In the genomic region with DNA sequence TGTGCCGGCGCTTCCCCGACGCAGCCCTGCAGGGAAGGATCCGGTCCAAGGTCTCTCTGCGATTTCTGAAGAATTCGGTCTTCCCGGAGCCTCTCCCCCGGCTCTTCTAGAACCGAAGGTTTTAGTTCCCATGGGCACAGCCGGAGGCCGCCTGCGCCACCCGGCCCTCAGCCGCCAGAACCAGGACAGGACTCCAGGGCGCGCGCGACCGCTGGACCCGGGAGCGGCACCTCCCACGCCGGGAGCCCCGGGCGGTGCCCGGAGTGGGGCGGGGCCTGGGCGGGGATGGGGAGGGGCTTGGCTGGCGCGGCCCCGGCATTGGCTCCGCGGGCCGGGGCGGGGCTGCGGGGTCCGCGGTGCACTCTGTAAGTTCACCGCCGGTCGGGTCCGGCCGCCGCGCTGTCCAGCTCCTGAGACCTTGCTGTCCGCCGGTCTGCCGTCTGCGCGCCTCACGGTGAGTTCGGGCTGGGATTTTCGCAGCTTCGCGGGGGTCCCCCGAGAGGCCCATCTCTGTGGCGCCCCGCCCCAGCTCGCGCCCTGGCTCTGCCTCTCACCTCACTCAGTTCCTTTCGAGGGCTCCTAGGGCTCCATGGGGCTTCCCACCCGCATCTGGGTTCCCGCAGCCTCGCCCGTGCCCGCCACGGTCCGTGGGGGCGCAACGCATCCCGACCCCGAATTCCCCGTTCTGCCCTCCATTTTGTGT, we compare ENCODE assay signal across 1 cellular context.
A peak's percentile ranks its signal among the peaks of the same experiment; 100 is the strongest.
TF ChIP-seq lines count a peak whose summit lies in the region.

A gene with protein sequence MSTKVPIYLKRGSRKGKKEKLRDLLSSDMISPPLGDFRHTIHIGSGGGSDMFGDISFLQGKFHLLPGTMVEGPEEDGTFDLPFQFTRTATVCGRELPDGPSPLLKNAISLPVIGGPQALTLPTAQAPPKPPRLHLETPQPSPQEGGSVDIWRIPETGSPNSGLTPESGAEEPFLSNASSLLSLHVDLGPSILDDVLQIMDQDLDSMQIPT (plus strand): TSS at position 366 of the 703 bp plus-strand sequence. CDS start 6,033 bp downstream, outside the sequence.

TF ChIP-seq in HepG2, 621 proteins besides CTCF, POLR2A, EP300 and RAD21 (continued from another document and continues in another):
- TF ChIP-seq, protein P1, sequence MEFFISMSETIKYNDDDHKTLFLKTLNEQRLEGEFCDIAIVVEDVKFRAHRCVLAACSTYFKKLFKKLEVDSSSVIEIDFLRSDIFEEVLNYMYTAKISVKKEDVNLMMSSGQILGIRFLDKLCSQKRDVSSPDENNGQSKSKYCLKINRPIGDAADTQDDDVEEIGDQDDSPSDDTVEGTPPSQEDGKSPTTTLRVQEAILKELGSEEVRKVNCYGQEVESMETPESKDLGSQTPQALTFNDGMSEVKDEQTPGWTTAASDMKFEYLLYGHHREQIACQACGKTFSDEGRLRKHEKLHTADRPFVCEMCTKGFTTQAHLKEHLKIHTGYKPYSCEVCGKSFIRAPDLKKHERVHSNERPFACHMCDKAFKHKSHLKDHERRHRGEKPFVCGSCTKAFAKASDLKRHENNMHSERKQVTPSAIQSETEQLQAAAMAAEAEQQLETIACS (CRISPR knock-in tag; IDR thresholded peaks at IDR 0.05) = peak; percentile 49
- TF ChIP-seq, protein P2, sequence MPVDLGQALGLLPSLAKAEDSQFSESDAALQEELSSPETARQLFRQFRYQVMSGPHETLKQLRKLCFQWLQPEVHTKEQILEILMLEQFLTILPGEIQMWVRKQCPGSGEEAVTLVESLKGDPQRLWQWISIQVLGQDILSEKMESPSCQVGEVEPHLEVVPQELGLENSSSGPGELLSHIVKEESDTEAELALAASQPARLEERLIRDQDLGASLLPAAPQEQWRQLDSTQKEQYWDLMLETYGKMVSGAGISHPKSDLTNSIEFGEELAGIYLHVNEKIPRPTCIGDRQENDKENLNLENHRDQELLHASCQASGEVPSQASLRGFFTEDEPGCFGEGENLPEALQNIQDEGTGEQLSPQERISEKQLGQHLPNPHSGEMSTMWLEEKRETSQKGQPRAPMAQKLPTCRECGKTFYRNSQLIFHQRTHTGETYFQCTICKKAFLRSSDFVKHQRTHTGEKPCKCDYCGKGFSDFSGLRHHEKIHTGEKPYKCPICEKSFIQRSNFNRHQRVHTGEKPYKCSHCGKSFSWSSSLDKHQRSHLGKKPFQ (CRISPR knock-in tag; IDR thresholded peaks at IDR 0.05; ENCODE audit: insufficient replicate concordance) = no peak
- TF ChIP-seq PCBP2 (optimal IDR thresholded peaks at IDR 0.05; ENCODE audit: low read depth, low read length, poor library complexity, severe bottlenecking) = no peak
- TF ChIP-seq, protein P3, sequence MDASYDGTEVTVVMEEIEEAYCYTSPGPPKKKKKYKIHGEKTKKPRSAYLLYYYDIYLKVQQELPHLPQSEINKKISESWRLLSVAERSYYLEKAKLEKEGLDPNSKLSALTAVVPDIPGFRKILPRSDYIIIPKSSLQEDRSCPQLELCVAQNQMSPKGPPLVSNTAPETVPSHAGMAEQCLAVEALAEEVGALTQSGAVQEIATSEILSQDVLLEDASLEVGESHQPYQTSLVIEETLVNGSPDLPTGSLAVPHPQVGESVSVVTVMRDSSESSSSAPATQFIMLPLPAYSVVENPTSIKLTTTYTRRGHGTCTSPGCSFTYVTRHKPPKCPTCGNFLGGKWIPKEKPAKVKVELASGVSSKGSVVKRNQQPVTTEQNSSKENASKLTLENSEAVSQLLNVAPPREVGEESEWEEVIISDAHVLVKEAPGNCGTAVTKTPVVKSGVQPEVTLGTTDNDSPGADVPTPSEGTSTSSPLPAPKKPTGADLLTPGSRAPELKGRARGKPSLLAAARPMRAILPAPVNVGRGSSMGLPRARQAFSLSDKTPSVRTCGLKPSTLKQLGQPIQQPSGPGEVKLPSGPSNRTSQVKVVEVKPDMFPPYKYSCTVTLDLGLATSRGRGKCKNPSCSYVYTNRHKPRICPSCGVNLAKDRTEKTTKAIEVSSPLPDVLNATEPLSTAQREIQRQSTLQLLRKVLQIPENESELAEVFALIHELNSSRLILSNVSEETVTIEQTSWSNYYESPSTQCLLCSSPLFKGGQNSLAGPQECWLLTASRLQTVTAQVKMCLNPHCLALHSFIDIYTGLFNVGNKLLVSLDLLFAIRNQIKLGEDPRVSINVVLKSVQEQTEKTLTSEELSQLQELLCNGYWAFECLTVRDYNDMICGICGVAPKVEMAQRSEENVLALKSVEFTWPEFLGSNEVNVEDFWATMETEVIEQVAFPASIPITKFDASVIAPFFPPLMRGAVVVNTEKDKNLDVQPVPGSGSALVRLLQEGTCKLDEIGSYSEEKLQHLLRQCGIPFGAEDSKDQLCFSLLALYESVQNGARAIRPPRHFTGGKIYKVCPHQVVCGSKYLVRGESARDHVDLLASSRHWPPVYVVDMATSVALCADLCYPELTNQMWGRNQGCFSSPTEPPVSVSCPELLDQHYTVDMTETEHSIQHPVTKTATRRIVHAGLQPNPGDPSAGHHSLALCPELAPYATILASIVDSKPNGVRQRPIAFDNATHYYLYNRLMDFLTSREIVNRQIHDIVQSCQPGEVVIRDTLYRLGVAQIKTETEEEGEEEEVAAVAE (CRISPR knock-in tag; IDR thresholded peaks at IDR 0.05; ENCODE audit: borderline replicate concordance) = no peak
- TF ChIP-seq ZMYM3 (CRISPR knock-in tag; IDR thresholded peaks at IDR 0.05) = no peak
- no peak for TF ChIP-seq KLF13 (CRISPR knock-in tag; IDR thresholded peaks at IDR 0.05)
- TF ChIP-seq ARNTL (CRISPR knock-in tag; IDR thresholded peaks at IDR 0.05) = no peak
- TF ChIP-seq ASH2L (IDR thresholded peaks at IDR 0.05; ENCODE audit: insufficient read length, low read depth, low read length) = peak; percentile 53
- TF ChIP-seq RXRB (CRISPR knock-in tag; IDR thresholded peaks at IDR 0.05; ENCODE audit: borderline replicate concordance) = peak; percentile 30; the same call in 1 of the 2 replicates
- TF ChIP-seq POLR2G (IDR thresholded peaks at IDR 0.05; ENCODE audit: low read depth, low read length) = peak; percentile 86
- TF ChIP-seq RBFOX2 (IDR thresholded peaks at IDR 0.05; ENCODE audit: low read depth, low read length) = peak; percentile 91
- TF ChIP-seq, protein P4, sequence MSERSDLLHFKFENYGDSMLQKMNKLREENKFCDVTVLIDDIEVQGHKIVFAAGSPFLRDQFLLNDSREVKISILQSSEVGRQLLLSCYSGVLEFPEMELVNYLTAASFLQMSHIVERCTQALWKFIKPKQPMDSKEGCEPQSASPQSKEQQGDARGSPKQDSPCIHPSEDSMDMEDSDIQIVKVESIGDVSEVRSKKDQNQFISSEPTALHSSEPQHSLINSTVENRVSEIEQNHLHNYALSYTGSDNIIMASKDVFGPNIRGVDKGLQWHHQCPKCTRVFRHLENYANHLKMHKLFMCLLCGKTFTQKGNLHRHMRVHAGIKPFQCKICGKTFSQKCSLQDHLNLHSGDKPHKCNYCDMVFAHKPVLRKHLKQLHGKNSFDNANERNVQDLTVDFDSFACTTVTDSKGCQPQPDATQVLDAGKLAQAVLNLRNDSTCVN (CRISPR knock-in tag; IDR thresholded peaks at IDR 0.05; ENCODE audit: borderline replicate concordance) = no peak
- TF ChIP-seq, protein P5, sequence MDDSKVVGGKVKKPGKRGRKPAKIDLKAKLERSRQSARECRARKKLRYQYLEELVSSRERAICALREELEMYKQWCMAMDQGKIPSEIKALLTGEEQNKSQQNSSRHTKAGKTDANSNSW (CRISPR knock-in tag; IDR thresholded peaks at IDR 0.05; ENCODE audit: borderline replicate concordance) = no peak
- no peak for TF ChIP-seq ATRX (CRISPR knock-in tag; IDR thresholded peaks at IDR 0.05; ENCODE audit: borderline replicate concordance)
- peak; percentile 58; the same call in 1 of the 2 replicates for TF ChIP-seq FOXO1 (CRISPR knock-in tag; IDR thresholded peaks at IDR 0.05)
- peak; percentile 6; the same call in 1 of the 2 replicates for TF ChIP-seq SOX5 (CRISPR knock-in tag; IDR thresholded peaks at IDR 0.05; ENCODE audit: borderline replicate concordance)
- TF ChIP-seq ZNF552 (CRISPR knock-in tag; IDR thresholded peaks at IDR 0.05; ENCODE audit: borderline replicate concordance) = 0 out of 2 replicates have a peak, but pooled peaks have one; percentile 39
- no peak for TF ChIP-seq CEBPB (IDR thresholded peaks at IDR 0.05; ENCODE audit: borderline replicate concordance, low read depth, low read length)
- TF ChIP-seq NFATC3 (CRISPR knock-in tag; IDR thresholded peaks at IDR 0.05) = no peak
- peak; percentile 57; the same call in 1 of the 2 replicates for TF ChIP-seq MED1 (CRISPR knock-in tag; IDR thresholded peaks at IDR 0.05)
- TF ChIP-seq TBX2 (CRISPR knock-in tag; IDR thresholded peaks at IDR 0.05; ENCODE audit: borderline replicate concordance) = peak; percentile 28; the same call in 1 of the 2 replicates
- TF ChIP-seq PTBP1 (IDR thresholded peaks at IDR 0.05; ENCODE audit: low read depth, low read length, poor library complexity, severe bottlenecking) = no peak
- no peak for TF ChIP-seq ZNF850 (CRISPR knock-in tag; conservative IDR thresholded peaks at IDR 0.05)
- TF ChIP-seq POGZ (CRISPR knock-in tag; IDR thresholded peaks at IDR 0.05) = no peak
- TF ChIP-seq, protein P6, sequence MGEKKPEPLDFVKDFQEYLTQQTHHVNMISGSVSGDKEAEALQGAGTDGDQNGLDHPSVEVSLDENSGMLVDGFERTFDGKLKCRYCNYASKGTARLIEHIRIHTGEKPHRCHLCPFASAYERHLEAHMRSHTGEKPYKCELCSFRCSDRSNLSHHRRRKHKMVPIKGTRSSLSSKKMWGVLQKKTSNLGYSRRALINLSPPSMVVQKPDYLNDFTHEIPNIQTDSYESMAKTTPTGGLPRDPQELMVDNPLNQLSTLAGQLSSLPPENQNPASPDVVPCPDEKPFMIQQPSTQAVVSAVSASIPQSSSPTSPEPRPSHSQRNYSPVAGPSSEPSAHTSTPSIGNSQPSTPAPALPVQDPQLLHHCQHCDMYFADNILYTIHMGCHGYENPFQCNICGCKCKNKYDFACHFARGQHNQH (CRISPR knock-in tag; IDR thresholded peaks at IDR 0.05) = no peak
- TF ChIP-seq ZNF124 (CRISPR knock-in tag; IDR thresholded peaks at IDR 0.05) = no peak
- no peak for TF ChIP-seq HOXA3 (CRISPR knock-in tag; IDR thresholded peaks at IDR 0.05)
- TF ChIP-seq GABPB1 (CRISPR knock-in tag; IDR thresholded peaks at IDR 0.05) = peak; percentile 64
- TF ChIP-seq, protein P7, sequence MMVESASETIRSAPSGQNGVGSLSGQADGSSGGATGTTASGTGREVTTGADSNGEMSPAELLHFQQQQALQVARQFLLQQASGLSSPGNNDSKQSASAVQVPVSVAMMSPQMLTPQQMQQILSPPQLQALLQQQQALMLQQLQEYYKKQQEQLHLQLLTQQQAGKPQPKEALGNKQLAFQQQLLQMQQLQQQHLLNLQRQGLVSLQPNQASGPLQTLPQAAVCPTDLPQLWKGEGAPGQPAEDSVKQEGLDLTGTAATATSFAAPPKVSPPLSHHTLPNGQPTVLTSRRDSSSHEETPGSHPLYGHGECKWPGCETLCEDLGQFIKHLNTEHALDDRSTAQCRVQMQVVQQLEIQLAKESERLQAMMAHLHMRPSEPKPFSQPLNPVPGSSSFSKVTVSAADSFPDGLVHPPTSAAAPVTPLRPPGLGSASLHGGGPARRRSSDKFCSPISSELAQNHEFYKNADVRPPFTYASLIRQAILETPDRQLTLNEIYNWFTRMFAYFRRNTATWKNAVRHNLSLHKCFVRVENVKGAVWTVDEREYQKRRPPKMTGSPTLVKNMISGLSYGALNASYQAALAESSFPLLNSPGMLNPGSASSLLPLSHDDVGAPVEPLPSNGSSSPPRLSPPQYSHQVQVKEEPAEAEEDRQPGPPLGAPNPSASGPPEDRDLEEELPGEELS (CRISPR knock-in tag; IDR thresholded peaks at IDR 0.05) = 0 out of 2 replicates have a peak, but pooled peaks have one; percentile 22
- 0 out of 2 replicates have a peak, but pooled peaks have one; percentile 36 for TF ChIP-seq PAX8 (CRISPR knock-in tag; IDR thresholded peaks at IDR 0.05; ENCODE audit: borderline replicate concordance)
- TF ChIP-seq KDM5B (CRISPR knock-in tag; IDR thresholded peaks at IDR 0.05; ENCODE audit: borderline replicate concordance) = peak; percentile 39; the same call in 1 of the 2 replicates
- peak in 1 of 2 experiments; percentile 70; a peak in 2 of 4 replicates for TF ChIP-seq KLF16 (CRISPR knock-in tag; IDR thresholded peaks at IDR 0.05)
- TF ChIP-seq, protein P8, sequence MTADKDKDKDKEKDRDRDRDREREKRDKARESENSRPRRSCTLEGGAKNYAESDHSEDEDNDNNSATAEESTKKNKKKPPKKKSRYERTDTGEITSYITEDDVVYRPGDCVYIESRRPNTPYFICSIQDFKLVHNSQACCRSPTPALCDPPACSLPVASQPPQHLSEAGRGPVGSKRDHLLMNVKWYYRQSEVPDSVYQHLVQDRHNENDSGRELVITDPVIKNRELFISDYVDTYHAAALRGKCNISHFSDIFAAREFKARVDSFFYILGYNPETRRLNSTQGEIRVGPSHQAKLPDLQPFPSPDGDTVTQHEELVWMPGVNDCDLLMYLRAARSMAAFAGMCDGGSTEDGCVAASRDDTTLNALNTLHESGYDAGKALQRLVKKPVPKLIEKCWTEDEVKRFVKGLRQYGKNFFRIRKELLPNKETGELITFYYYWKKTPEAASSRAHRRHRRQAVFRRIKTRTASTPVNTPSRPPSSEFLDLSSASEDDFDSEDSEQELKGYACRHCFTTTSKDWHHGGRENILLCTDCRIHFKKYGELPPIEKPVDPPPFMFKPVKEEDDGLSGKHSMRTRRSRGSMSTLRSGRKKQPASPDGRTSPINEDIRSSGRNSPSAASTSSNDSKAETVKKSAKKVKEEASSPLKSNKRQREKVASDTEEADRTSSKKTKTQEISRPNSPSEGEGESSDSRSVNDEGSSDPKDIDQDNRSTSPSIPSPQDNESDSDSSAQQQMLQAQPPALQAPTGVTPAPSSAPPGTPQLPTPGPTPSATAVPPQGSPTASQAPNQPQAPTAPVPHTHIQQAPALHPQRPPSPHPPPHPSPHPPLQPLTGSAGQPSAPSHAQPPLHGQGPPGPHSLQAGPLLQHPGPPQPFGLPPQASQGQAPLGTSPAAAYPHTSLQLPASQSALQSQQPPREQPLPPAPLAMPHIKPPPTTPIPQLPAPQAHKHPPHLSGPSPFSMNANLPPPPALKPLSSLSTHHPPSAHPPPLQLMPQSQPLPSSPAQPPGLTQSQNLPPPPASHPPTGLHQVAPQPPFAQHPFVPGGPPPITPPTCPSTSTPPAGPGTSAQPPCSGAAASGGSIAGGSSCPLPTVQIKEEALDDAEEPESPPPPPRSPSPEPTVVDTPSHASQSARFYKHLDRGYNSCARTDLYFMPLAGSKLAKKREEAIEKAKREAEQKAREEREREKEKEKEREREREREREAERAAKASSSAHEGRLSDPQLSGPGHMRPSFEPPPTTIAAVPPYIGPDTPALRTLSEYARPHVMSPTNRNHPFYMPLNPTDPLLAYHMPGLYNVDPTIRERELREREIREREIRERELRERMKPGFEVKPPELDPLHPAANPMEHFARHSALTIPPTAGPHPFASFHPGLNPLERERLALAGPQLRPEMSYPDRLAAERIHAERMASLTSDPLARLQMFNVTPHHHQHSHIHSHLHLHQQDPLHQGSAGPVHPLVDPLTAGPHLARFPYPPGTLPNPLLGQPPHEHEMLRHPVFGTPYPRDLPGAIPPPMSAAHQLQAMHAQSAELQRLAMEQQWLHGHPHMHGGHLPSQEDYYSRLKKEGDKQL (CRISPR knock-in tag; IDR thresholded peaks at IDR 0.05; ENCODE audit: low read depth) = no peak
- TF ChIP-seq, protein P9, sequence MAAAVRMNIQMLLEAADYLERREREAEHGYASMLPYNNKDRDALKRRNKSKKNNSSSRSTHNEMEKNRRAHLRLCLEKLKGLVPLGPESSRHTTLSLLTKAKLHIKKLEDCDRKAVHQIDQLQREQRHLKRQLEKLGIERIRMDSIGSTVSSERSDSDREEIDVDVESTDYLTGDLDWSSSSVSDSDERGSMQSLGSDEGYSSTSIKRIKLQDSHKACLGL (CRISPR knock-in tag; IDR thresholded peaks at IDR 0.05) = peak; percentile 59; the same call in 1 of the 2 replicates
